Comparison of ENCODE assay signal across 10 cellular contexts in the genomic region with DNA sequence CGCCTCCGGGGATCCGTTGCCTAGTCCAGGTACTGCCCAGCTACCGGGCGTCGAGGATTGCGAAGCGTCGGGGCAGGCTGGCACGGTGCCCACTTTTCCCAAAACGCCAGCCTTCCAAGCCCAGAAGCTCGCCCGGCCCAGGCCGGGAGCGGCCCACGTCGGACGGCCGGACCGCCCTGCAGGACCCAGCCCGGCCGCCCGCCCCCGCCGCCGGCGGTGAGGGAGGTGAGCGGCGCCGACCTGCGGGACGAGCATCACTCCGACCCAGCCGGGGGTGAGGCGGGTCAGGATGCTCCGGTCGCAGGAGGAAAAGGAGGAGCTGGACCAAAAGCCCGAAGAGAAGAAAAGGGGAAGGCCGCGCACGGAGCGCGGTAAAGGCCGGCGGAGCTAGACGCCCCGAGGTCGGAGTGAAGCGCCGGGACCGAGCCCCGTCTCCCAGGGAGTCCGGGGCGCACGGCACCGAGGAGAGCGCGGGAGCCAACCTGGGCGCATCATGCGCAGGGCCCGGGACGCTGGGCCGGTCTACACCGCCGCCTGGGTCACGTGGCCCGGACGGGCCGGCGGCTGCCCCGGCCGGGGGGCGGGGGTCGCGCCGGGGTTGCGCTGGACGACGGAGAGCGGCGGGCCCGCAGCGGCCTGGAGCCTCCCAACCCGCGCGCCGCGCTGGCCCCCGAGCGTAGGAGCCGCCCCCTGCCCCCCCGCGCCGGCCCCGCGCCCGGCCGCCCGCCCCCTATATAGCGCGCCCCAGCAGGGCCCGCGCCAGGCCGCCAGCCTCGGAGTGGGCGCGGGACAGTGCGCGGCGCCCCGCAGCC. TPM values are rescaled to one million over a fixed set of nuclear protein-coding genes. Genes with fewer than 3 reads are reported as not detected.
DNase-seq lines count a peak whose midpoint lies in the region; ATAC-seq and TF ChIP-seq lines count a peak whose summit lies in the region.
"Had no signal": no experiment of that assay in that cellular context is flagged by ENCODE, and none has a peak within 500 bp of the region (broad histone marks: within the 10 kb centered on the region; RNA-seq: fewer than 3 reads in every experiment).

A gene (plus strand): TSS at position 762 of the 812 bp plus-strand sequence. CDS start 146 bp downstream, outside the sequence.

- CTCF ChIA-PET in AG04449 (lab: Yijun Ruan, JAX) (interaction anchor here (1.1 to 26.8 kb wide), 8 partner anchors 7 to 108 kb away, joined by 3 to 1042 read pairs (median 30); a partner anchor contains a TSS), Caco-2 (lab: Charles Lee) (no interaction called here)

- POLR2A ChIA-PET in AG04449 (lab: Yijun Ruan, JAX): interaction anchor here (0.9 kb wide), 1 partner anchor 12 kb away, joined by 3 read pairs; no protein-coding TSS in a partner anchor
- POLR2A ChIA-PET in Caco-2 (lab: Charles Lee): no interaction called here

- no peak for ATAC-seq in natural killer cell
- ATAC-seq in HG03045 (IDR thresholded peaks at IDR 0.05; ENCODE audit: unreplicated experiment): no peak
- no peak for ATAC-seq in HG03571 (IDR thresholded peaks at IDR 0.05; ENCODE audit: unreplicated experiment)
- ATAC-seq in HG03097 (IDR thresholded peaks at IDR 0.05; ENCODE audit: low FRiP score, unreplicated experiment): no peak

- H3K4me3 Mint-ChIP-seq in endodermal cell (peak within 1 kb of the TSS; percentile 25), natural killer cell (peak within 1 kb of the TSS; percentile 40), Caco-2 (ENCODE audit: unreplicated experiment) (no peak within 1 kb of the TSS)

- H3K36me3 Mint-ChIP-seq in endodermal cell (ENCODE audit: low read depth): no peaks in the 10 kb centered on the region
- no peaks in the 10 kb centered on the region for H3K36me3 Mint-ChIP-seq in natural killer cell
- no peaks in the 10 kb centered on the region for H3K36me3 Mint-ChIP-seq in Caco-2 (ENCODE audit: insufficient read depth, unreplicated experiment)

- DNase-seq in AG04449 (ENCODE audit: low read depth, low spot score) (no peak), HT-29 (ENCODE audit: low spot score) (no peak), endodermal cell (peak; percentile 81), natural killer cell (no peak), Caco-2 (no peak)
- DNase-seq: NCI-H1092 had no signal

- H3K4me1 Mint-ChIP-seq in endodermal cell (peaks cover 14% of the 10 kb centered on the region), natural killer cell (peaks cover 0 to 6% of the 10 kb centered on the region in 2 donors), Caco-2 (ENCODE audit: low read depth, unreplicated experiment) (peaks cover 7% of the 10 kb centered on the region)

- H3K4me1 ChIP-seq in endodermal cell (ENCODE audit: control insufficient read depth, insufficient read depth, low read length): no peaks in the 10 kb centered on the region
- peaks cover 18% of the 10 kb centered on the region for H3K4me1 ChIP-seq in Caco-2

- 5 to 8% methylated on average over 43 to 108 of the region's 111 CpGs for WGBS in endodermal cell (ENCODE audit: insufficient coverage in 1 of 2, insufficient read length in 1 of 2), 2 experiments

- H3K4me3 ChIP-seq in AG04449 (ENCODE audit: low read depth, low read length): peak within 1 kb of the TSS; percentile 34
- no peak within 1 kb of the TSS for H3K4me3 ChIP-seq in endodermal cell (ENCODE audit: low read length)
- H3K4me3 ChIP-seq in Caco-2 (ENCODE audit: low read depth, low read length): no peak within 1 kb of the TSS

- TF ChIP-seq CTCF in AG04449 (IDR thresholded peaks at IDR 0.05; ENCODE audit: insufficient read depth, low read length, missing control alignments): no peak
- TF ChIP-seq CTCF in endodermal cell (conservative IDR thresholded peaks at IDR 0.05): no peak
- TF ChIP-seq CTCF in natural killer cell (IDR thresholded peaks at IDR 0.05): no peak
- TF ChIP-seq CTCF in Caco-2 (IDR thresholded peaks at IDR 0.05; ENCODE audit: insufficient read depth in 1 of 2, low read depth in 1 of 2, low read length in 1 of 2, severe bottlenecking in 1 of 2, unreplicated experiment in 1 of 2): no peak

- H3K27ac ChIP-seq in endodermal cell (ENCODE audit: low read depth, low read length): no peak within 1 kb of the TSS
- H3K27ac ChIP-seq: epithelial cell of prostate had no signal

- intact Hi-C loops in natural killer cell (cut with micrococcal nuclease) (no loop called here), Caco-2 (cut with micrococcal nuclease; ENCODE audit: unreplicated experiment) (no loop called here)

- H3K27me3 ChIP-seq in endodermal cell (ENCODE audit: control insufficient read depth, insufficient read depth, low read length, poor library complexity, severe bottlenecking) (peaks cover 97% of the 10 kb centered on the region), Caco-2 (replicated peaks; ENCODE audit: control insufficient read depth, insufficient read depth, low read length) (no peaks in the 10 kb centered on the region)

- H3K27ac Mint-ChIP-seq in endodermal cell (no peak within 1 kb of the TSS), natural killer cell (no peak within 1 kb of the TSS), Caco-2 (ENCODE audit: unreplicated experiment) (no peak within 1 kb of the TSS)

- H3K9me3 Mint-ChIP-seq in endodermal cell: no peaks in the 10 kb centered on the region
- no peaks in the 10 kb centered on the region for H3K9me3 Mint-ChIP-seq in natural killer cell
- H3K9me3 Mint-ChIP-seq in Caco-2 (ENCODE audit: unreplicated experiment): no peaks in the 10 kb centered on the region

- H3K36me3 ChIP-seq in endodermal cell (ENCODE audit: control insufficient read depth, insufficient read depth, low read length): no peaks in the 10 kb centered on the region
- no peaks in the 10 kb centered on the region for H3K36me3 ChIP-seq in Caco-2 (ENCODE audit: control insufficient read depth, insufficient read depth, low read length)

- peaks cover 95% of the 10 kb centered on the region for H3K27me3 Mint-ChIP-seq in endodermal cell (ENCODE audit: insufficient read depth)
- peaks cover 69 to 75% of the 10 kb centered on the region in 2 donors for H3K27me3 Mint-ChIP-seq in natural killer cell (ENCODE audit: low read depth in 2 of 2)
- no peaks in the 10 kb centered on the region for H3K27me3 Mint-ChIP-seq in Caco-2 (ENCODE audit: insufficient read depth, unreplicated experiment)

- H3K9me3 ChIP-seq in endodermal cell (ENCODE audit: control insufficient read depth, low read length): no peaks in the 10 kb centered on the region
- no peaks in the 10 kb centered on the region for H3K9me3 ChIP-seq in Caco-2

- no peak within 1 kb of the TSS for H3K9ac ChIP-seq in endodermal cell (ENCODE audit: extremely low read depth, low read length, poor library complexity, severe bottlenecking)

- no TSS peak for BruUV-seq in Caco-2 (replicated peaks; lab: Mats Ljungman, UMichigan)

RNA-seq across cellular contexts. Expression of the gene that starts here (rescaled TPM):
- 109 and 110 TPM in 2 replicates for total RNA-seq in HT-29 (2014; rRNA removed; shearing (Covaris generic))
- total RNA-seq in endodermal cell (under 1 TPM; 0.62 to 0.77 TPM), natural killer cell (not detected), Caco-2 (2022) (not detected in 2 replicates)
- polyA plus RNA-seq in endodermal cell (2013, experiment 1 of 2): 0.36 TPM
- polyA plus RNA-seq in endodermal cell (2013, experiment 2 of 2): 0.25 TPM

Comparison
In these comparisons a context has a peak if more than half of its experiments do, and no peak if none do; other contexts are left out.
1. RNA of the gene that starts here (total RNA-seq): 109 to 110 TPM in HT-29; 0.62 to 0.77 TPM in endodermal cell, not detected in natural killer cell and not detected in Caco-2; every median in the first group is over 10 times any median in the second.
2. Peak in DNase-seq in endodermal cell; RNA of the gene not detected or under 1 TPM.